In the genomic region with DNA sequence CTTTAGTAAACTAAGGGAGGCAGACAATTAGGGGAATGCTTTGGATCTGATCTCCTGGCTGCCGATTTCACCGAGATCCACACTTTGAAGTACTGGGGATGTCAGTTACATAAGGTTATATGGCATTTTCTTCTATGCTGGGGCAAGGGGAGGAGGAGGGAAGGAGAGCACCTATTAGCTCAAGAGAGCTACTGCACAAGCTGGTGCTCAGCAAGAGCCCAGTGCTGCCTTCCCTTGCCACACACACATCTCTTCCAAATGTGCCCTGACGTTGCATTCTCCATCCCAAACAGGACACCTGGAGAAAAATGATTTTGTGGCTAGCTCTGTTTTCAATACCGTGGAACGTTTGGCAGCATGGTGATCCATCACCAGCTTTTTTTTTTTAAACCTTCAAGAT, we compare ENCODE assay signal across 3 cellular contexts.
"Had no signal": no experiment of that assay in that cellular context is flagged by ENCODE, and none has a peak within 500 bp of the region (broad histone marks: within the 10 kb centered on the region; RNA-seq: fewer than 3 reads in every experiment).

No MANE protein-coding gene starts in this region.

- ATAC-seq: GM12878 had no signal

- H3K4me3 ChIP-seq: GM12878 had no signal

- DNase-seq: GDM1, GF-D8 had no signal
